Comparison of ENCODE assay signal across 10 cellular contexts in the genomic region with DNA sequence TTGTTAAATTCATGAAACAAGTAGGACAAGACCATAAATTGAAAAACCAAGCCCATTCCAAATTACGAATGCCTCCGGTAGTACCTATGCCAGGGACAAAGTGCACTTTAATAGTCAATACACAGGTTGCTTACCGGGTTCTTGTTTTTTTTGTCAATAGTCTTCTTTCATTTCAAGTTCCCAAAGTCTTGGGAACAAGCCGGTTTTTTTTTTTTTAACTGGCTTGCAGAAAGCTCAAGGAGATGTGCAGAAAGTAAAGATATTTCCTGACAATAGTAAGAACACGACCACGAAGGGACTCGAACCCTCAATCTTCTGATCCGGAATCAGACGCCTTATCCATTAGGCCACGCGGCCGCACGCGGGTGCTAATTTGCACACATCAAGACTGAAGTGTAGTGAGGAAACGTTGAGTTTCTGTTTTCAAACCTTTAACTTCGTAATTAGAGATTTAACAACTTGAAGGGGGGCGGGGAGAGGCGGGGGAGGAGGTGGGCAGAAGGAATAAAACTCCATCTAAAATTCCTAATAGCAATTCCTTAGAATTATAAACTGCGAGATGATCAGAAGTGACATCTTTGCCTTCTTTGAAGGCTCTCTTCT.
A peak's percentile ranks its signal among the peaks of the same experiment; 100 is the strongest.
DNase-seq lines count a peak whose midpoint lies in the region; ATAC-seq and TF ChIP-seq lines count a peak whose summit lies in the region.
"Had no signal": no experiment of that assay in that cellular context is flagged by ENCODE, and none has a peak within 500 bp of the region (broad histone marks: within the 10 kb centered on the region; RNA-seq: fewer than 3 reads in every experiment).

No MANE protein-coding gene starts in this region.

- H3K4me3 ChIP-seq in AG10803 (ENCODE audit: low read length) (no peak overlapping the region), SK-N-MC (peak overlapping the region; percentile 78), colonic mucosa (no peak overlapping the region)

- intact Hi-C loops in colonic mucosa (cut with DNase I) = no loop called here

- no peaks in the 10 kb centered on the region for H3K36me3 ChIP-seq in SK-N-MC (ENCODE audit: insufficient read depth, low read length)
- H3K36me3 ChIP-seq in colonic mucosa = no peaks in the 10 kb centered on the region

- H3K9me3 ChIP-seq in SK-N-MC (ENCODE audit: low read depth, low read length) = no peaks in the 10 kb centered on the region
- no peaks in the 10 kb centered on the region for H3K9me3 ChIP-seq in colonic mucosa

- ATAC-seq in HG02642 (IDR thresholded peaks at IDR 0.05; ENCODE audit: poor library complexity, unreplicated experiment) (no peak), GM21529 (IDR thresholded peaks at IDR 0.05; ENCODE audit: unreplicated experiment) (no peak)
- ATAC-seq: stimulated activated effector memory CD8-positive, alpha-beta T cell treated with anti-CD3 and anti-CD28 coated beads, Interleukin-12 subunit alpha, Interleukin-12 subunit beta, amount 100 ng/mL, for 72 hours had no signal

- TF ChIP-seq CTCF in AG10803 (conservative IDR thresholded peaks at IDR 0.05; ENCODE audit: low read length) (no peak), colonic mucosa (IDR thresholded peaks at IDR 0.05) (no peak), GM20000 (IDR thresholded peaks at IDR 0.05; ENCODE audit: extremely low read depth, missing control alignments) (no peak)

- H3K9ac ChIP-seq in SK-N-MC (ENCODE audit: insufficient read length) = peak overlapping the region; percentile 49
- H3K9ac ChIP-seq in colonic mucosa (ENCODE audit: low read depth in 2 of 2, low read length in 2 of 2) = no peak overlapping the region
- H3K9ac ChIP-seq: KMS-11 had no signal

- H3K27me3 ChIP-seq in colonic mucosa = peaks cover 10% of the 10 kb centered on the region

- H3K4me1 ChIP-seq in colonic mucosa = no peaks in the 10 kb centered on the region

- H3K27ac ChIP-seq in SK-N-MC = peak overlapping the region; percentile 68; the same call in 1 of the 2 replicates
- no peak overlapping the region for H3K27ac ChIP-seq in colonic mucosa
- H3K27ac ChIP-seq: KMS-11 had no signal

- DNase-seq in AG10803 (ENCODE audit: low read depth) = peak; percentile 29
- DNase-seq in HCEC 1CT = peak; percentile 74
- peak; percentile 81 for DNase-seq in SK-N-MC (ENCODE audit: low read depth, low spot score)
- DNase-seq in foreskin melanocyte = peak; percentile 50
- DNase-seq in colonic mucosa = no peak
- DNase-seq in GM20000 (ENCODE audit: low spot score) = no peak

Comparison
In these comparisons a context has a peak if more than half of its experiments do, and no peak if none do; other contexts are left out.
1. DNase-seq: peak in AG10803 (single experiment), HCEC 1CT (single experiment), SK-N-MC (single experiment) and foreskin melanocyte (single experiment); none in colonic mucosa (single experiment) and GM20000 (single experiment).